ENCODE assay signal across 17 cellular contexts in genomic region chr17:80248894-80249710, GRCh38.
"Had no signal": no experiment of that assay in that cellular context is flagged by ENCODE, and none has a peak within 500 bp of the region (broad histone marks: within the 10 kb centered on the region; RNA-seq: fewer than 3 reads in every experiment).

No MANE protein-coding gene starts in this region.

- H3K27me3 ChIP-seq: adrenal gland, heart left ventricle, tibial nerve, vagina had no signal

- H3K4me3 ChIP-seq: adrenal gland, heart left ventricle, tibial nerve, vagina had no signal

- H3K4me1 ChIP-seq: tibial nerve, vagina had no signal

- H3K27me3 Mint-ChIP-seq: activated CD8-positive, alpha-beta memory T cell treated with anti-CD3 and anti-CD28 coated beads, Interleukin-2, amount 10 ng/mL, durations not matched to agents 7 days and 5 days; activated naive CD4-positive, alpha-beta T cell treated with anti-CD3 and anti-CD28 coated beads, Interleukin-2, amount 50 U/mL, for 24 hours; naive thymus-derived CD4-positive, alpha-beta T cell had no signal

- DNase-seq: activated CD4-positive, alpha-beta T cell treated with anti-CD3 and anti-CD28 coated beads, Interleukin-2, amount 50 U/mL, for 48 hours; activated CD8-positive, alpha-beta memory T cell treated with anti-CD3 and anti-CD28 coated beads, Interleukin-2, amount 10 ng/mL, durations not matched to agents 7 days and 5 days; activated T-cell treated with anti-CD3 and anti-CD28 coated beads, Interleukin-2, amount 50 U/mL, for 1 hour; adrenal gland; heart left ventricle; left colon; naive thymus-derived CD4-positive, alpha-beta T cell; stimulated activated CD4-positive, alpha-beta T cell treated with anti-CD3 and anti-CD28 coated beads, Interleukin-15, amount 100 ng/mL, for 24 hours; stimulated activated CD4-positive, alpha-beta T cell treated with anti-CD3 and anti-CD28 coated beads, Interleukin-4, amount 100 ng/mL, for 24 hours; stimulated activated naive CD4-positive, alpha-beta T cell treated with Interleukin-2 at 50 U/mL for 16 hours; substantia nigra had no signal

- H3K27ac Mint-ChIP-seq: activated CD8-positive, alpha-beta memory T cell treated with anti-CD3 and anti-CD28 coated beads, Interleukin-2, amount 10 ng/mL, durations not matched to agents 7 days and 5 days; activated naive CD4-positive, alpha-beta T cell treated with anti-CD3 and anti-CD28 coated beads, Interleukin-2, amount 50 U/mL, for 24 hours; activated T-helper 2 cell treated with anti-CD3 and anti-CD28 coated beads, Interferon-gamma antibody, Interleukin-2, Interleukin-4, amounts not matched to agents 10 μg/mL and 5 μg/mL and 100 μg/mL, durations not matched to agents 14 hours and 24 hours and 36 hours had no signal

- H3K4me3 Mint-ChIP-seq: activated CD8-positive, alpha-beta memory T cell treated with anti-CD3 and anti-CD28 coated beads, Interleukin-2, amount 10 ng/mL, durations not matched to agents 7 days and 5 days; activated naive CD4-positive, alpha-beta T cell treated with anti-CD3 and anti-CD28 coated beads, Interleukin-2, amount 50 U/mL, for 24 hours; naive thymus-derived CD4-positive, alpha-beta T cell had no signal

- H3K9me3 Mint-ChIP-seq: activated naive CD4-positive, alpha-beta T cell treated with anti-CD3 and anti-CD28 coated beads, Interleukin-2, amount 50 U/mL, for 24 hours; activated T-helper 2 cell treated with anti-CD3 and anti-CD28 coated beads, Interferon-gamma antibody, Interleukin-2, Interleukin-4, amounts not matched to agents 10 μg/mL and 5 μg/mL and 100 μg/mL, durations not matched to agents 14 hours and 24 hours and 36 hours; naive thymus-derived CD4-positive, alpha-beta T cell had no signal

- ATAC-seq: activated CD4-positive, CD25-positive, alpha-beta regulatory T cell treated with anti-CD3 and anti-CD28 coated beads, Interleukin-2, amount 50 U/mL, for 24 hours; activated CD8-positive, alpha-beta memory T cell treated with anti-CD3 and anti-CD28 coated beads, Interleukin-2, amount 10 ng/mL, durations not matched to agents 7 days and 5 days; heart left ventricle; left colon; naive thymus-derived CD4-positive, alpha-beta T cell had no signal

- FAIRE-seq: frontal cortex had no signal

- H3K9me3 ChIP-seq: adrenal gland, heart left ventricle, tibial nerve, vagina had no signal

- H3K36me3 Mint-ChIP-seq: activated CD8-positive, alpha-beta memory T cell treated with anti-CD3 and anti-CD28 coated beads, Interleukin-2, amount 10 ng/mL, durations not matched to agents 7 days and 5 days had no signal

- H3K27ac ChIP-seq: adrenal gland, heart left ventricle, tibial nerve, vagina had no signal
